12 cellular contexts compared by ENCODE assay signal in genomic region chr14:39581474-39581873, GRCh38.
A peak's percentile ranks its signal among the peaks of the same experiment; 100 is the strongest.
DNase-seq lines count a peak whose midpoint lies in the region; ATAC-seq and TF ChIP-seq lines count a peak whose summit lies in the region.
"Had no signal": no experiment of that assay in that cellular context is flagged by ENCODE, and none has a peak within 500 bp of the region (broad histone marks: within the 10 kb centered on the region; RNA-seq: fewer than 3 reads in every experiment).

No MANE protein-coding gene starts in this region.

- TF ChIP-seq CTCF in 22Rv1 (IDR thresholded peaks at IDR 0.05) (peak; percentile 43), GM10266 (IDR thresholded peaks at IDR 0.05; ENCODE audit: control insufficient read depth, insufficient read depth, low read depth, missing control alignments) (peak; percentile 33), progenitor cell of endocrine pancreas (IDR thresholded peaks at IDR 0.05; ENCODE audit: unreplicated experiment) (no peak)

- H3K27me3 Mint-ChIP-seq in progenitor cell of endocrine pancreas = no peaks in the 10 kb centered on the region
- H3K27me3 Mint-ChIP-seq: CD4-positive, CD25-positive, alpha-beta regulatory T cell had no signal

- H3K4me3 Mint-ChIP-seq in progenitor cell of endocrine pancreas (ENCODE audit: low read depth) = no peak overlapping the region
- H3K4me3 Mint-ChIP-seq: CD4-positive, CD25-positive, alpha-beta regulatory T cell had no signal

- H3K4me1 Mint-ChIP-seq in progenitor cell of endocrine pancreas (ENCODE audit: low read depth) = peaks cover 1% of the 10 kb centered on the region
- H3K4me1 Mint-ChIP-seq: CD4-positive, CD25-positive, alpha-beta regulatory T cell had no signal

- DNase-seq in GM10266 (ENCODE audit: extremely low spot score) (no peak), NCI-H69 (lab: John Stamatoyannopoulos, UW) (peak; percentile 27), fibroblast of peridontal ligament (ENCODE audit: extremely low read depth) (peak; percentile 44), GM19240 (ENCODE audit: insufficient read length, low spot score) (no peak), progenitor cell of endocrine pancreas (ENCODE audit: low spot score, unreplicated experiment) (no peak)
- DNase-seq: CD4-positive, CD25-positive, alpha-beta regulatory T cell; T-helper 9 cell; upper lobe of left lung had no signal

- no peak overlapping the region for H3K27ac ChIP-seq in 22Rv1
- H3K27ac ChIP-seq: upper lobe of left lung had no signal

- no peak overlapping the region for H3K27ac Mint-ChIP-seq in progenitor cell of endocrine pancreas
- H3K27ac Mint-ChIP-seq: CD4-positive, CD25-positive, alpha-beta regulatory T cell had no signal

- H3K36me3 Mint-ChIP-seq in progenitor cell of endocrine pancreas (ENCODE audit: insufficient read depth) = no peaks in the 10 kb centered on the region

- H3K9me3 Mint-ChIP-seq in progenitor cell of endocrine pancreas (ENCODE audit: low read depth) = no peaks in the 10 kb centered on the region

- no peak for ATAC-seq in HG03097 (IDR thresholded peaks at IDR 0.05; ENCODE audit: low FRiP score, unreplicated experiment)
- ATAC-seq in HG02884 (IDR thresholded peaks at IDR 0.05; ENCODE audit: unreplicated experiment) = no peak
- ATAC-seq: sciatic nerve had no signal

Comparison
In these comparisons a context has a peak if more than half of its experiments do, and no peak if none do; other contexts are left out.
1. DNase-seq: peak in NCI-H69 (single experiment) and fibroblast of peridontal ligament (single experiment); none in GM10266 (single experiment), GM19240 (single experiment) and progenitor cell of endocrine pancreas (single experiment).